8 cellular contexts compared by ENCODE assay signal in the genomic region with DNA sequence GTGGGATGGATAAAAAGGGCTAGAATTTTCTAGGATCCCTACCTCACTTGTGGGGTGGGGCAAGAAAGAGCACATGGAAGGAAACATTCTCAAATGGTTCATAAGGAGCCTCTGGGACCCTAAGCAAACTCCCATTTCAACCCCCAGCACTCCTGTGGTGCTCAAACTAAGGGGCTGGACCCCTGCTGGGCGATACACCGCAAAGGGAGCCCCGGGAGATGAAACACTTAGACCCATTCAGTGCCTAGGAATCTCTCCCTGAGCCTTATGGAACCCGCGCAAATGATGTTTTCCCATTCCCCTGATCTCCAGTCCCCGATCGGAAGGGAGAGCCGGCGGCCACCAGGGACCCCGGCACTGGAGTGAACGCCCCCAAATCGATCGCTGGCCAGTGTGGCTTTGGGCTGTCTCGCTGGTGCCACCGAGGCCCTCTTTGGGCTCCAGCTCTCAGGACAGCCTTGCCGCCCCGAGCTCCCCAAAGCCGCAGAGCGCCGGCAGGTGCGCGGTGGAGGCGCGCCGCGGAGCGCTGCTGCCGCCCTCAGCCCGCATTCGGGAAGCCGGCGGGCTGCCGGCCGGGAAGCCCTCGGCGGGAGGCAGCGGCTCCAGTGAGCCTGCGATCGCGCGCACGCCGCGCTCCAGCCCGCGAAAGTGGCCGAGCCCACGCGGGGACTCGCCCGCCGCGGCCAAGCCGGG. TPM values are rescaled to one million over a fixed set of nuclear protein-coding genes. Genes with fewer than 3 reads are reported as not detected.
DNase-seq lines count a peak whose midpoint lies in the region; ATAC-seq and TF ChIP-seq lines count a peak whose summit lies in the region.

No MANE protein-coding gene starts in this region.

- H3K4me1 ChIP-seq in PC-9 (replicated peaks; ENCODE audit: insufficient read depth) (peaks cover 36% of the 10 kb centered on the region), endocrine pancreas (ENCODE audit: control insufficient read depth, insufficient read depth, low read length) (peaks cover 7% of the 10 kb centered on the region), mucosa of descending colon (ENCODE audit: low read depth) (peaks cover 41% of the 10 kb centered on the region)

- H3K27ac ChIP-seq in PC-9: no peak overlapping the region

- POLR2A ChIA-PET in PC-9 (lab: Charles Lee; ENCODE audit: unreplicated experiment): no interaction called here

- ATAC-seq in mucosa of descending colon: peak; percentile 34
- ATAC-seq in HG03139 (IDR thresholded peaks at IDR 0.05; ENCODE audit: unreplicated experiment): no peak

- peaks cover 6% of the 10 kb centered on the region; the same call in 1 of the 2 replicates for H3F3A ChIP-seq in PC-9 (ENCODE audit: insufficient read depth, low read depth)

- intact Hi-C loops in PC-9 (cut with micrococcal nuclease; ENCODE audit: unreplicated experiment): loop anchor here (10.0 kb wide), 1 partner anchor 1112 kb away; no protein-coding TSS in a partner anchor
- intact Hi-C loops in mucosa of descending colon (cut with DNase I, micrococcal nuclease): loop anchor here in 1 of 2 donors (10.0 kb wide), 2 partner anchors 108 to 218 kb away; no protein-coding TSS in a partner anchor

- H3K27me3 ChIP-seq in PC-9 (ENCODE audit: insufficient read depth, low read depth) (no peaks in the 10 kb centered on the region), endocrine pancreas (ENCODE audit: control insufficient read depth, insufficient read depth, low read length) (no peaks in the 10 kb centered on the region)

- H3K4me3 ChIP-seq in PC-9 (peak overlapping the region; percentile 94), endocrine pancreas (ENCODE audit: control insufficient read depth, insufficient read depth, low read length) (peak overlapping the region; percentile 54), mucosa of descending colon (peak overlapping the region; percentile 85)

- H3K36me3 ChIP-seq in PC-9 (ENCODE audit: low read depth) (no peaks in the 10 kb centered on the region), endocrine pancreas (ENCODE audit: control insufficient read depth, insufficient read depth, low read length) (no peaks in the 10 kb centered on the region), mucosa of descending colon (ENCODE audit: low read depth) (no peaks in the 10 kb centered on the region)

- TF ChIP-seq CTCF in PC-9 (conservative IDR thresholded peaks at IDR 0.05) (no peak), mucosa of descending colon (IDR thresholded peaks at IDR 0.05) (no peak)

- H3K9me3 ChIP-seq in PC-9 (ENCODE audit: insufficient read depth, low read depth): no peaks in the 10 kb centered on the region
- H3K9me3 ChIP-seq in endocrine pancreas (ENCODE audit: control insufficient read depth, low read length): no peaks in the 10 kb centered on the region
- no peaks in the 10 kb centered on the region for H3K9me3 ChIP-seq in mucosa of descending colon

- H3K4me2 ChIP-seq in PC-9: peak overlapping the region; percentile 84

- peak; percentile 44 for DNase-seq in NCI-H2196 (lab: John Stamatoyannopoulos, UW; ENCODE audit: unreplicated experiment)
- DNase-seq in NCI-H2196 treated with DMSO at 0.1 percent for 48 hours (lab: John Stamatoyannopoulos, UW; ENCODE audit: unreplicated experiment): no peak
- peak in 1 of 2 experiments; percentile 37 for DNase-seq in PC-9
- peak in 2 of 3 donors; percentile 33 to 70 for DNase-seq in mucosa of descending colon
- no peak for DNase-seq in Ammon's horn (ENCODE audit: low spot score)
- DNase-seq in activated effector memory CD4-positive, alpha-beta T cell treated with Interleukin-2 at 50 U/mL for 16 hours: no peak

- H3K79me2 ChIP-seq in PC-9 (ENCODE audit: low read depth): peaks cover 52% of the 10 kb centered on the region

- CTCF ChIA-PET in PC-9 (lab: Charles Lee): interaction anchor here (0.6 to 1.8 kb wide), 9 partner anchors 20 to 356 kb away, joined by 3 to 16 read pairs (median 3); no protein-coding TSS in a partner anchor

- BruUV-seq in PC-9 (replicated peaks; lab: Mats Ljungman, UMichigan): no TSS peak

- H3K9ac ChIP-seq in endocrine pancreas (ENCODE audit: control insufficient read depth, insufficient read depth, low read length): peak overlapping the region; percentile 85

- H3K9me2 ChIP-seq in PC-9 (ENCODE audit: insufficient read depth): no peaks in the 10 kb centered on the region

- H4K20me1 ChIP-seq in PC-9 (ENCODE audit: insufficient read depth): 0 out of 2 replicates have a peak, but pooled peaks cover 5% of the 10 kb centered on the region

- peak overlapping the region; percentile 89 for H2AFZ ChIP-seq in PC-9

RNA-seq across cellular contexts. Expression of gene PLXNA2, which starts 1.2 kb away (rescaled TPM):
- total RNA-seq in PC-9 (2021): 10.2 and 15.6 TPM in 2 replicates
- total RNA-seq in mucosa of descending colon: 100 to 1,000 TPM in 1 of 3 donors, 10 to 100 TPM in 2; 65.5 to 127 (median 70.6) TPM

Comparison
In these comparisons a context has a peak if more than half of its experiments do, and no peak if none do; other contexts are left out.
1. DNase-seq: peak in NCI-H2196 (single experiment) and mucosa of descending colon (2 of 3); none in NCI-H2196 treated with DMSO at 0.1 percent for 48 hours (single experiment), Ammon's horn (single experiment) and activated effector memory CD4-positive, alpha-beta T cell treated with Interleukin-2 at 50 U/mL for 16 hours (single experiment).
2. Peak in every context shown above with its lines, with median percentiles within 50 percentile points of each other: H3K4me3 ChIP-seq.